In genomic region chr10:7789390-7789789, GRCh38 we compare ENCODE assay signal across 8 cellular contexts. TPM values are rescaled to one million over a fixed set of nuclear protein-coding genes. Genes with fewer than 3 reads are reported as not detected.
DNase-seq lines count a peak whose midpoint lies in the region; ATAC-seq and TF ChIP-seq lines count a peak whose summit lies in the region.

No MANE protein-coding gene starts in this region.

- H3K27ac Mint-ChIP-seq in CD8-positive, alpha-beta memory T cell = peak overlapping the region in 2 of 8 donors; percentile 52 to 59
- no peak overlapping the region for H3K27ac Mint-ChIP-seq in activated CD4-positive, alpha-beta T cell treated with anti-CD3 and anti-CD28 coated beads, Interleukin-2, amount 10 ng/mL, durations not matched to agents 24 days and 14 days

- POLR2A ChIA-PET in CD8-positive, alpha-beta memory T cell (lab: Charles Lee) = interaction anchor here (0.9 kb wide), 1 partner anchor 28 kb away, joined by 3 read pairs; no protein-coding TSS in a partner anchor

- peak overlapping the region; percentile 86 for H3K4me3 ChIP-seq in CD8-positive, alpha-beta memory T cell (ENCODE audit: low read length)
- H3K4me3 ChIP-seq in NB4 (ENCODE audit: low read depth, low read length) = peak overlapping the region; percentile 87

- H3K36me3 ChIP-seq in CD8-positive, alpha-beta memory T cell (ENCODE audit: insufficient read depth, low read length) = no peaks in the 10 kb centered on the region

- no peaks in the 10 kb centered on the region for H3K27me3 Mint-ChIP-seq in CD8-positive, alpha-beta memory T cell
- no peaks in the 10 kb centered on the region for H3K27me3 Mint-ChIP-seq in activated CD4-positive, alpha-beta T cell treated with anti-CD3 and anti-CD28 coated beads, Interleukin-2, amount 10 ng/mL, durations not matched to agents 24 days and 14 days

- H3K9me3 ChIP-seq in CD8-positive, alpha-beta memory T cell (ENCODE audit: low read length) = no peaks in the 10 kb centered on the region

- no peak for ATAC-seq in GM19035 (IDR thresholded peaks at IDR 0.05; ENCODE audit: unreplicated experiment)

- DNase-seq in CD8-positive, alpha-beta memory T cell = no peak
- DNase-seq in NB4 (ENCODE audit: low read depth) = peak; percentile 12
- DNase-seq in dermis blood vessel endothelial cell = peak; percentile 23
- peak; percentile 53 for DNase-seq in myocyte (ENCODE audit: low read depth)
- no peak for DNase-seq in NCI-H446 treated with DMSO at 0.1 percent for 48 hours (lab: John Stamatoyannopoulos, UW)
- DNase-seq in activated CD4-positive, alpha-beta T cell treated with anti-CD3 and anti-CD28 coated beads, Interleukin-2, amount 10 ng/mL, durations not matched to agents 24 days and 14 days = no peak
- no peak for DNase-seq in cortex of kidney (lab: John Stamatoyannopoulos, UW)

- H3K4me3 Mint-ChIP-seq in CD8-positive, alpha-beta memory T cell = no peak overlapping the region
- H3K4me3 Mint-ChIP-seq in activated CD4-positive, alpha-beta T cell treated with anti-CD3 and anti-CD28 coated beads, Interleukin-2, amount 10 ng/mL, durations not matched to agents 24 days and 14 days = no peak overlapping the region

- H3K36me3 Mint-ChIP-seq in CD8-positive, alpha-beta memory T cell = peaks cover 0 to 39% (median 8%) of the 10 kb centered on the region in 3 donors
- H3K36me3 Mint-ChIP-seq in activated CD4-positive, alpha-beta T cell treated with anti-CD3 and anti-CD28 coated beads, Interleukin-2, amount 10 ng/mL, durations not matched to agents 24 days and 14 days (ENCODE audit: low read depth) = peaks cover 32% of the 10 kb centered on the region

- TF ChIP-seq POLR2A in NB4 (IDR thresholded peaks at IDR 0.05; ENCODE audit: extremely low read depth, insufficient read length) = no peak

- H3K27ac ChIP-seq in CD8-positive, alpha-beta memory T cell (ENCODE audit: low read depth, low read length) = no peak overlapping the region

- intact Hi-C loops in activated CD4-positive, alpha-beta T cell treated with anti-CD3 and anti-CD28 coated beads, Interleukin-2, amount 10 ng/mL, durations not matched to agents 24 days and 14 days (cut with micrococcal nuclease) = no loop called here

- peaks cover 66 to 71% (median 70%) of the 10 kb centered on the region in 3 donors for H3K4me1 Mint-ChIP-seq in CD8-positive, alpha-beta memory T cell
- H3K4me1 Mint-ChIP-seq in activated CD4-positive, alpha-beta T cell treated with anti-CD3 and anti-CD28 coated beads, Interleukin-2, amount 10 ng/mL, durations not matched to agents 24 days and 14 days = peaks cover 36% of the 10 kb centered on the region

- no peaks in the 10 kb centered on the region for H3K9me3 Mint-ChIP-seq in CD8-positive, alpha-beta memory T cell
- H3K9me3 Mint-ChIP-seq in activated CD4-positive, alpha-beta T cell treated with anti-CD3 and anti-CD28 coated beads, Interleukin-2, amount 10 ng/mL, durations not matched to agents 24 days and 14 days = no peaks in the 10 kb centered on the region

- no peaks in the 10 kb centered on the region for H3K27me3 ChIP-seq in CD8-positive, alpha-beta memory T cell (ENCODE audit: insufficient read depth, low read length, poor library complexity, severe bottlenecking)

- no peak for TF ChIP-seq CTCF in NB4 (IDR thresholded peaks at IDR 0.05; ENCODE audit: low read depth, low read length)

- peaks cover 52% of the 10 kb centered on the region for H3K4me1 ChIP-seq in CD8-positive, alpha-beta memory T cell (ENCODE audit: insufficient read depth, low read length)

- CTCF ChIA-PET in CD8-positive, alpha-beta memory T cell (lab: Charles Lee) = no interaction called here

RNA-seq across cellular contexts. Expression of gene ATP5F1C, which starts 1.4 kb away (rescaled TPM):
- 100 to 1,000 TPM; 272 to 309 TPM for total RNA-seq in CD8-positive, alpha-beta memory T cell
- polyA plus RNA-seq in CD8-positive, alpha-beta memory T cell = 370 TPM
- total RNA-seq in dermis blood vessel endothelial cell = 320 and 349 TPM in 2 replicates
- total RNA-seq in myocyte = 470 and 601 TPM in 2 replicates
- polyA plus RNA-seq in myocyte (2012) = 232 TPM
- total RNA-seq in activated CD4-positive, alpha-beta T cell treated with anti-CD3 and anti-CD28 coated beads, Interleukin-2, amount 10 ng/mL, durations not matched to agents 24 days and 14 days = 332 and 369 TPM in 2 replicates

RNA-seq across cellular contexts. Expression of gene KIN, which starts 1.6 kb away (rescaled TPM):
- 10 to 100 TPM; 15.4 to 17.7 TPM for total RNA-seq in CD8-positive, alpha-beta memory T cell
- 4.8 TPM for polyA plus RNA-seq in CD8-positive, alpha-beta memory T cell
- 5.4 and 6.3 TPM in 2 replicates for total RNA-seq in dermis blood vessel endothelial cell
- total RNA-seq in myocyte = 8.2 and 8.6 TPM in 2 replicates
- 4.8 TPM for polyA plus RNA-seq in myocyte (2012)
- total RNA-seq in activated CD4-positive, alpha-beta T cell treated with anti-CD3 and anti-CD28 coated beads, Interleukin-2, amount 10 ng/mL, durations not matched to agents 24 days and 14 days = 13.9 and 14.4 TPM in 2 replicates

RNA-seq across cellular contexts. Expression of gene TAF3, which starts 28.9 kb away (rescaled TPM):
- total RNA-seq in CD8-positive, alpha-beta memory T cell = 10 to 100 TPM; 22.5 to 22.6 TPM
- 16.9 TPM for polyA plus RNA-seq in CD8-positive, alpha-beta memory T cell
- total RNA-seq in dermis blood vessel endothelial cell (2.0 and 2.3 TPM in 2 replicates), myocyte (3.1 and 3.4 TPM in 2 replicates)
- polyA plus RNA-seq in myocyte (2012) = 4.2 TPM
- 15.1 and 15.9 TPM in 2 replicates for total RNA-seq in activated CD4-positive, alpha-beta T cell treated with anti-CD3 and anti-CD28 coated beads, Interleukin-2, amount 10 ng/mL, durations not matched to agents 24 days and 14 days

Comparison
In these comparisons a context has a peak if more than half of its experiments do, and no peak if none do; other contexts are left out.
1. DNase-seq: peak in NB4 (single experiment), dermis blood vessel endothelial cell (single experiment) and myocyte (single experiment); none in CD8-positive, alpha-beta memory T cell (0 of 5), NCI-H446 treated with DMSO at 0.1 percent for 48 hours (single experiment), activated CD4-positive, alpha-beta T cell treated with anti-CD3 and anti-CD28 coated beads, Interleukin-2, amount 10 ng/mL, durations not matched to agents 24 days and 14 days (single experiment) and cortex of kidney (single experiment).